1 cellular context compared by ENCODE assay signal in genomic region chr11:134131628-134132244, GRCh38.
TF ChIP-seq lines count a peak whose summit lies in the region.

No MANE protein-coding gene starts in this region.

TF ChIP-seq in GM23338, 12 proteins besides CTCF, POLR2A, EP300 and RAD21 (continued from another document):
- TF ChIP-seq, protein P1, sequence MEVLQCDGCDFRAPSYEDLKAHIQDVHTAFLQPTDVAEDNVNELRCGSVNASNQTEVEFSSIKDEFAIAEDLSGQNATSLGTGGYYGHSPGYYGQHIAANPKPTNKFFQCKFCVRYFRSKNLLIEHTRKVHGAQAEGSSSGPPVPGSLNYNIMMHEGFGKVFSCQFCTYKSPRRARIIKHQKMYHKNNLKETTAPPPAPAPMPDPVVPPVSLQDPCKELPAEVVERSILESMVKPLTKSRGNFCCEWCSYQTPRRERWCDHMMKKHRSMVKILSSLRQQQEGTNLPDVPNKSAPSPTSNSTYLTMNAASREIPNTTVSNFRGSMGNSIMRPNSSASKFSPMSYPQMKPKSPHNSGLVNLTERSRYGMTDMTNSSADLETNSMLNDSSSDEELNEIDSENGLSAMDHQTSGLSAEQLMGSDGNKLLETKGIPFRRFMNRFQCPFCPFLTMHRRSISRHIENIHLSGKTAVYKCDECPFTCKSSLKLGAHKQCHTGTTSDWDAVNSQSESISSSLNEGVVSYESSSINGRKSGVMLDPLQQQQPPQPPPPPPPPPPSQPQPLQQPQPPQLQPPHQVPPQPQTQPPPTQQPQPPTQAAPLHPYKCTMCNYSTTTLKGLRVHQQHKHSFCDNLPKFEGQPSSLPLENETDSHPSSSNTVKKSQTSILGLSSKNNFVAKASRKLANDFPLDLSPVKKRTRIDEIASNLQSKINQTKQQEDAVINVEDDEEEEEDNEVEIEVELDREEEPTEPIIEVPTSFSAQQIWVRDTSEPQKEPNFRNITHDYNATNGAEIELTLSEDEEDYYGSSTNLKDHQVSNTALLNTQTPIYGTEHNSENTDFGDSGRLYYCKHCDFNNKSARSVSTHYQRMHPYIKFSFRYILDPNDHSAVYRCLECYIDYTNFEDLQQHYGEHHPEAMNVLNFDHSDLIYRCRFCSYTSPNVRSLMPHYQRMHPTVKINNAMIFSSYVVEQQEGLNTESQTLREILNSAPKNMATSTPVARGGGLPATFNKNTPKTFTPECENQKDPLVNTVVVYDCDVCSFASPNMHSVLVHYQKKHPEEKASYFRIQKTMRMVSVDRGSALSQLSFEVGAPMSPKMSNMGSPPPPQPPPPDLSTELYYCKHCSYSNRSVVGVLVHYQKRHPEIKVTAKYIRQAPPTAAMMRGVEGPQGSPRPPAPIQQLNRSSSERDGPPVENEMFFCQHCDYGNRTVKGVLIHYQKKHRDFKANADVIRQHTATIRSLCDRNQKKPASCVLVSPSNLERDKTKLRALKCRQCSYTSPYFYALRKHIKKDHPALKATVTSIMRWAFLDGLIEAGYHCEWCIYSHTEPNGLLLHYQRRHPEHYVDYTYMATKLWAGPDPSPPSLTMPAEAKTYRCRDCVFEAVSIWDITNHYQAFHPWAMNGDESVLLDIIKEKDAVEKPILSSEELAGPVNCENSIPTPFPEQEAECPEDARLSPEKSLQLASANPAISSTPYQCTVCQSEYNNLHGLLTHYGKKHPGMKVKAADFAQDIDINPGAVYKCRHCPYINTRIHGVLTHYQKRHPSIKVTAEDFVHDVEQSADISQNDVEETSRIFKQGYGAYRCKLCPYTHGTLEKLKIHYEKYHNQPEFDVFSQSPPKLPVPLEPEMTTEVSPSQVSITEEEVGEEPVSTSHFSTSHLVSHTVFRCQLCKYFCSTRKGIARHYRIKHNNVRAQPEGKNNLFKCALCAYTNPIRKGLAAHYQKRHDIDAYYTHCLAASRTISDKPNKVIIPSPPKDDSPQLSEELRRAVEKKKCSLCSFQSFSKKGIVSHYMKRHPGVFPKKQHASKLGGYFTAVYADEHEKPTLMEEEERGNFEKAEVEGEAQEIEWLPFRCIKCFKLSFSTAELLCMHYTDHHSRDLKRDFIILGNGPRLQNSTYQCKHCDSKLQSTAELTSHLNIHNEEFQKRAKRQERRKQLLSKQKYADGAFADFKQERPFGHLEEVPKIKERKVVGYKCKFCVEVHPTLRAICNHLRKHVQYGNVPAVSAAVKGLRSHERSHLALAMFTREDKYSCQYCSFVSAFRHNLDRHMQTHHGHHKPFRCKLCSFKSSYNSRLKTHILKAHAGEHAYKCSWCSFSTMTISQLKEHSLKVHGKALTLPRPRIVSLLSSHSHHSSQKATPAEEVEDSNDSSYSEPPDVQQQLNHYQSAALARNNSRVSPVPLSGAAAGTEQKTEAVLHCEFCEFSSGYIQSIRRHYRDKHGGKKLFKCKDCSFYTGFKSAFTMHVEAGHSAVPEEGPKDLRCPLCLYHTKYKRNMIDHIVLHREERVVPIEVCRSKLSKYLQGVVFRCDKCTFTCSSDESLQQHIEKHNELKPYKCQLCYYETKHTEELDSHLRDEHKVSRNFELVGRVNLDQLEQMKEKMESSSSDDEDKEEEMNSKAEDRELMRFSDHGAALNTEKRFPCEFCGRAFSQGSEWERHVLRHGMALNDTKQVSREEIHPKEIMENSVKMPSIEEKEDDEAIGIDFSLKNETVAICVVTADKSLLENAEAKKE (CRISPR knock-in tag; IDR thresholded peaks at IDR 0.05): no peak
- TF ChIP-seq POLR2AphosphoS5 (IDR thresholded peaks at IDR 0.05; ENCODE audit: low read depth): no peak
- TF ChIP-seq NANOG (IDR thresholded peaks at IDR 0.05; ENCODE audit: borderline replicate concordance): no peak
- TF ChIP-seq EZH2phosphoT487 (IDR thresholded peaks at IDR 0.05; ENCODE audit: unreplicated experiment): no peak
- TF ChIP-seq, protein P2, sequence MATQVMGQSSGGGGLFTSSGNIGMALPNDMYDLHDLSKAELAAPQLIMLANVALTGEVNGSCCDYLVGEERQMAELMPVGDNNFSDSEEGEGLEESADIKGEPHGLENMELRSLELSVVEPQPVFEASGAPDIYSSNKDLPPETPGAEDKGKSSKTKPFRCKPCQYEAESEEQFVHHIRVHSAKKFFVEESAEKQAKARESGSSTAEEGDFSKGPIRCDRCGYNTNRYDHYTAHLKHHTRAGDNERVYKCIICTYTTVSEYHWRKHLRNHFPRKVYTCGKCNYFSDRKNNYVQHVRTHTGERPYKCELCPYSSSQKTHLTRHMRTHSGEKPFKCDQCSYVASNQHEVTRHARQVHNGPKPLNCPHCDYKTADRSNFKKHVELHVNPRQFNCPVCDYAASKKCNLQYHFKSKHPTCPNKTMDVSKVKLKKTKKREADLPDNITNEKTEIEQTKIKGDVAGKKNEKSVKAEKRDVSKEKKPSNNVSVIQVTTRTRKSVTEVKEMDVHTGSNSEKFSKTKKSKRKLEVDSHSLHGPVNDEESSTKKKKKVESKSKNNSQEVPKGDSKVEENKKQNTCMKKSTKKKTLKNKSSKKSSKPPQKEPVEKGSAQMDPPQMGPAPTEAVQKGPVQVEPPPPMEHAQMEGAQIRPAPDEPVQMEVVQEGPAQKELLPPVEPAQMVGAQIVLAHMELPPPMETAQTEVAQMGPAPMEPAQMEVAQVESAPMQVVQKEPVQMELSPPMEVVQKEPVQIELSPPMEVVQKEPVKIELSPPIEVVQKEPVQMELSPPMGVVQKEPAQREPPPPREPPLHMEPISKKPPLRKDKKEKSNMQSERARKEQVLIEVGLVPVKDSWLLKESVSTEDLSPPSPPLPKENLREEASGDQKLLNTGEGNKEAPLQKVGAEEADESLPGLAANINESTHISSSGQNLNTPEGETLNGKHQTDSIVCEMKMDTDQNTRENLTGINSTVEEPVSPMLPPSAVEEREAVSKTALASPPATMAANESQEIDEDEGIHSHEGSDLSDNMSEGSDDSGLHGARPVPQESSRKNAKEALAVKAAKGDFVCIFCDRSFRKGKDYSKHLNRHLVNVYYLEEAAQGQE (IDR thresholded peaks at IDR 0.05; ENCODE audit: unreplicated experiment): no peak
